In the genomic region with DNA sequence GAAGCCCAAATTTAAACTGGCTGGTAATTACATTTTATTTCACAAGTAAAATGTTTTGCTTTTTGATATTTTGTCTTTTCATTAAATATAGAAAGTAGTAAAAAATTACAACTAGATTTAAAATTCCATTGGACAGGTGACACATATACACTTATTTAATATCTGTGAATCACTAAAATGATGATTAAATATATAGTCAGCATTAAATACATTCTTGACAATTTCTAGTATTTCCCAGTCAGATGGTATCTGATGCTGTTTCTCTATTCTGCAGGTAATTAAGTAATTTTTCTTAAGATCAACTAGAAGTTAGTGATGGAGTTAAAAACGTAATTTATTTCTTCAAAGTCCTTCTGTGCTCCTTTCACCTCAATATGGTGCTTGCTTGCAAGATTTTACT, we compare ENCODE assay signal across 1 cellular context.
TF ChIP-seq lines count a peak whose summit lies in the region.

No MANE protein-coding gene starts in this region.

TF ChIP-seq in A549, 52 proteins besides CTCF, POLR2A, EP300 and RAD21 (continued from another document):
- TF ChIP-seq, protein P1, sequence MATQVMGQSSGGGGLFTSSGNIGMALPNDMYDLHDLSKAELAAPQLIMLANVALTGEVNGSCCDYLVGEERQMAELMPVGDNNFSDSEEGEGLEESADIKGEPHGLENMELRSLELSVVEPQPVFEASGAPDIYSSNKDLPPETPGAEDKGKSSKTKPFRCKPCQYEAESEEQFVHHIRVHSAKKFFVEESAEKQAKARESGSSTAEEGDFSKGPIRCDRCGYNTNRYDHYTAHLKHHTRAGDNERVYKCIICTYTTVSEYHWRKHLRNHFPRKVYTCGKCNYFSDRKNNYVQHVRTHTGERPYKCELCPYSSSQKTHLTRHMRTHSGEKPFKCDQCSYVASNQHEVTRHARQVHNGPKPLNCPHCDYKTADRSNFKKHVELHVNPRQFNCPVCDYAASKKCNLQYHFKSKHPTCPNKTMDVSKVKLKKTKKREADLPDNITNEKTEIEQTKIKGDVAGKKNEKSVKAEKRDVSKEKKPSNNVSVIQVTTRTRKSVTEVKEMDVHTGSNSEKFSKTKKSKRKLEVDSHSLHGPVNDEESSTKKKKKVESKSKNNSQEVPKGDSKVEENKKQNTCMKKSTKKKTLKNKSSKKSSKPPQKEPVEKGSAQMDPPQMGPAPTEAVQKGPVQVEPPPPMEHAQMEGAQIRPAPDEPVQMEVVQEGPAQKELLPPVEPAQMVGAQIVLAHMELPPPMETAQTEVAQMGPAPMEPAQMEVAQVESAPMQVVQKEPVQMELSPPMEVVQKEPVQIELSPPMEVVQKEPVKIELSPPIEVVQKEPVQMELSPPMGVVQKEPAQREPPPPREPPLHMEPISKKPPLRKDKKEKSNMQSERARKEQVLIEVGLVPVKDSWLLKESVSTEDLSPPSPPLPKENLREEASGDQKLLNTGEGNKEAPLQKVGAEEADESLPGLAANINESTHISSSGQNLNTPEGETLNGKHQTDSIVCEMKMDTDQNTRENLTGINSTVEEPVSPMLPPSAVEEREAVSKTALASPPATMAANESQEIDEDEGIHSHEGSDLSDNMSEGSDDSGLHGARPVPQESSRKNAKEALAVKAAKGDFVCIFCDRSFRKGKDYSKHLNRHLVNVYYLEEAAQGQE (IDR thresholded peaks at IDR 0.05): no peak
TF ChIP-seq in A549: peak in this region for 1.
